ENCODE assay signal across 1 cellular context in genomic region chr3:19147905-19148767, GRCh38.
TF ChIP-seq lines count a peak whose summit lies in the region.

Gene KCNH8, plus strand, starts transcription at chr3:19148510. Its CDS starts 210 bp downstream, at chr3:19148720.

TF ChIP-seq in HCT116, 20 proteins besides CTCF, POLR2A, EP300 and RAD21 (continued from another document):
- TF ChIP-seq JUND (IDR thresholded peaks at IDR 0.05) (no peak), SIN3A (IDR thresholded peaks at IDR 0.05; ENCODE audit: low read depth) (no peak)
